1 cellular context compared by ENCODE assay signal in the genomic region with DNA sequence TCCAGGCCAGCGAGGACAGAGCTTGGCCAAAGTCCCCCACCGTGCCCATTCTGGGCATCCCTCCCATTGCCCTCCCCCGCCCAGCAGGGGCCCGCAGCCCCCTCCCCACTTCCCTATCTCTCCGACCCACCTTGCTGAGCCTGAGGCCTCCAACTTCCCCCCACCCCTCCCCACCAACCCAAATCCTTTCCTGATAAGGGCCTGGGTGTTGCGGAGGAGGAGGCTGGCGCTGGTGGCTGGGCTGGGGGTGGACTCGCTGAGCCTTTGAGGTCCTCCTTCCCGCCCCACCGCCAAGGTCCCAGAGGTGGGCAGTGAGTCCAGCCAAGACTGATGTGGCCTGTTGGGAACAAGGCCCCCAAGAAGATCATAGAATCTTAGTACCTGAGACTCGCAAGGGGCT.
A peak's percentile ranks its signal among the peaks of the same experiment; 100 is the strongest.
TF ChIP-seq lines count a peak whose summit lies in the region.

No MANE protein-coding gene starts in this region.

TF ChIP-seq in K562, 482 proteins besides CTCF, POLR2A, EP300 and RAD21 (continued from another document):
- TF ChIP-seq CBFA2T3 (IDR thresholded peaks at IDR 0.05) (peak; percentile 90), KLF16 (IDR thresholded peaks at IDR 0.05) (peak; percentile 90), SP1 (CRISPR knock-in tag; IDR thresholded peaks at IDR 0.05) (no peak), NCOR1 (IDR thresholded peaks at IDR 0.05) (peak; percentile 76), PHB2 (IDR thresholded peaks at IDR 0.05; ENCODE audit: low read depth) (no peak), CSDE1 (IDR thresholded peaks at IDR 0.05) (no peak), ESRRA (IDR thresholded peaks at IDR 0.05; ENCODE audit: borderline replicate concordance, low read depth) (no peak), LCOR (CRISPR knock-in tag; IDR thresholded peaks at IDR 0.05) (0 out of 2 replicates have a peak, but pooled peaks have one; percentile 27), NFE2 (IDR thresholded peaks at IDR 0.05; ENCODE audit: low read depth) (no peak), HDAC8 (tag; IDR thresholded peaks at IDR 0.05) (no peak), ZNF224 (CRISPR knock-in tag; IDR thresholded peaks at IDR 0.05) (no peak), ELF1 (tag; IDR thresholded peaks at IDR 0.05) (no peak), EGR1 (conservative IDR thresholded peaks at IDR 0.05) (peak; percentile 82), ZNF217 (CRISPR knock-in tag; IDR thresholded peaks at IDR 0.05) (no peak), TOE1 (IDR thresholded peaks at IDR 0.05; ENCODE audit: borderline replicate concordance) (no peak), TOE1 (CRISPR knock-in tag; IDR thresholded peaks at IDR 0.05; ENCODE audit: borderline replicate concordance, low read depth) (no peak), SPI1 (IDR thresholded peaks at IDR 0.05; ENCODE audit: borderline replicate concordance, low read depth, low read length) (0 out of 2 replicates have a peak, but pooled peaks have one; percentile 36), ATF1 (CRISPR knock-in tag; IDR thresholded peaks at IDR 0.05) (no peak), ATF1 (tag; IDR thresholded peaks at IDR 0.05) (no peak), CXXC5 (CRISPR knock-in tag; IDR thresholded peaks at IDR 0.05) (peak; percentile 47), CCNT2 (IDR thresholded peaks at IDR 0.05; ENCODE audit: borderline replicate concordance, extremely low read depth, insufficient read length, low read depth, low read length) (peak; percentile 78), ARHGAP35 (IDR thresholded peaks at IDR 0.05; ENCODE audit: partially characterized antibody) (no peak), ESRRB (CRISPR knock-in tag; IDR thresholded peaks at IDR 0.05; ENCODE audit: borderline replicate concordance) (no peak), ZNF707 (CRISPR knock-in tag; conservative IDR thresholded peaks at IDR 0.05) (no peak), MYNN (IDR thresholded peaks at IDR 0.05) (peak; percentile 83), MYNN (CRISPR knock-in tag; IDR thresholded peaks at IDR 0.05) (no peak), ZNF408 (CRISPR knock-in tag; IDR thresholded peaks at IDR 0.05; ENCODE audit: low read depth) (no peak), SREBF1 (IDR thresholded peaks at IDR 0.05; ENCODE audit: borderline replicate concordance, low read depth, low read length) (no peak)
- TF ChIP-seq, protein P1, sequence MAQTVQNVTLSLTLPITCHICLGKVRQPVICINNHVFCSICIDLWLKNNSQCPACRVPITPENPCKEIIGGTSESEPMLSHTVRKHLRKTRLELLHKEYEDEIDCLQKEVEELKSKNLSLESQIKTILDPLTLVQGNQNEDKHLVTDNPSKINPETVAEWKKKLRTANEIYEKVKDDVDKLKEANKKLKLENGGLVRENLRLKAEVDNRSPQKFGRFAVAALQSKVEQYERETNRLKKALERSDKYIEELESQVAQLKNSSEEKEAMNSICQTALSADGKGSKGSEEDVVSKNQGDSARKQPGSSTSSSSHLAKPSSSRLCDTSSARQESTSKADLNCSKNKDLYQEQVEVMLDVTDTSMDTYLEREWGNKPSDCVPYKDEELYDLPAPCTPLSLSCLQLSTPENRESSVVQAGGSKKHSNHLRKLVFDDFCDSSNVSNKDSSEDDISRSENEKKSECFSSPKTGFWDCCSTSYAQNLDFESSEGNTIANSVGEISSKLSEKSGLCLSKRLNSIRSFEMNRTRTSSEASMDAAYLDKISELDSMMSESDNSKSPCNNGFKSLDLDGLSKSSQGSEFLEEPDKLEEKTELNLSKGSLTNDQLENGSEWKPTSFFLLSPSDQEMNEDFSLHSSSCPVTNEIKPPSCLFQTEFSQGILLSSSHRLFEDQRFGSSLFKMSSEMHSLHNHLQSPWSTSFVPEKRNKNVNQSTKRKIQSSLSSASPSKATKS (CRISPR knock-in tag; IDR thresholded peaks at IDR 0.05), result no peak
- TF ChIP-seq, protein P2, sequence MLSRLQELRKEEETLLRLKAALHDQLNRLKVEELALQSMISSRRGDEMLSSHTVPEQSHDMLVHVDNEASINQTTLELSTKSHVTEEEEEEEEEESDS (CRISPR knock-in tag; IDR thresholded peaks at IDR 0.05), result no peak
- TF ChIP-seq, protein P3, sequence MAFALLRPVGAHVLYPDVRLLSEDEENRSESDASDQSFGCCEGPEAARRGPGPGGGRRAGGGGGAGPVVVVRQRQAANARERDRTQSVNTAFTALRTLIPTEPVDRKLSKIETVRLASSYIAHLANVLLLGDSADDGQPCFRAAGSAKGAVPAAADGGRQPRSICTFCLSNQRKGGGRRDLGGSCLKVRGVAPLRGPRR (CRISPR knock-in tag; IDR thresholded peaks at IDR 0.05), result no peak
- TF ChIP-seq, protein P4, sequence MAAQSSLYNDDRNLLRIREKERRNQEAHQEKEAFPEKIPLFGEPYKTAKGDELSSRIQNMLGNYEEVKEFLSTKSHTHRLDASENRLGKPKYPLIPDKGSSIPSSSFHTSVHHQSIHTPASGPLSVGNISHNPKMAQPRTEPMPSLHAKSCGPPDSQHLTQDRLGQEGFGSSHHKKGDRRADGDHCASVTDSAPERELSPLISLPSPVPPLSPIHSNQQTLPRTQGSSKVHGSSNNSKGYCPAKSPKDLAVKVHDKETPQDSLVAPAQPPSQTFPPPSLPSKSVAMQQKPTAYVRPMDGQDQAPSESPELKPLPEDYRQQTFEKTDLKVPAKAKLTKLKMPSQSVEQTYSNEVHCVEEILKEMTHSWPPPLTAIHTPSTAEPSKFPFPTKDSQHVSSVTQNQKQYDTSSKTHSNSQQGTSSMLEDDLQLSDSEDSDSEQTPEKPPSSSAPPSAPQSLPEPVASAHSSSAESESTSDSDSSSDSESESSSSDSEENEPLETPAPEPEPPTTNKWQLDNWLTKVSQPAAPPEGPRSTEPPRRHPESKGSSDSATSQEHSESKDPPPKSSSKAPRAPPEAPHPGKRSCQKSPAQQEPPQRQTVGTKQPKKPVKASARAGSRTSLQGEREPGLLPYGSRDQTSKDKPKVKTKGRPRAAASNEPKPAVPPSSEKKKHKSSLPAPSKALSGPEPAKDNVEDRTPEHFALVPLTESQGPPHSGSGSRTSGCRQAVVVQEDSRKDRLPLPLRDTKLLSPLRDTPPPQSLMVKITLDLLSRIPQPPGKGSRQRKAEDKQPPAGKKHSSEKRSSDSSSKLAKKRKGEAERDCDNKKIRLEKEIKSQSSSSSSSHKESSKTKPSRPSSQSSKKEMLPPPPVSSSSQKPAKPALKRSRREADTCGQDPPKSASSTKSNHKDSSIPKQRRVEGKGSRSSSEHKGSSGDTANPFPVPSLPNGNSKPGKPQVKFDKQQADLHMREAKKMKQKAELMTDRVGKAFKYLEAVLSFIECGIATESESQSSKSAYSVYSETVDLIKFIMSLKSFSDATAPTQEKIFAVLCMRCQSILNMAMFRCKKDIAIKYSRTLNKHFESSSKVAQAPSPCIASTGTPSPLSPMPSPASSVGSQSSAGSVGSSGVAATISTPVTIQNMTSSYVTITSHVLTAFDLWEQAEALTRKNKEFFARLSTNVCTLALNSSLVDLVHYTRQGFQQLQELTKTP (IDR thresholded peaks at IDR 0.05; ENCODE audit: low read depth in 1 of 2, partially characterized antibody in 2 of 2), result no peak
